Comparison of ENCODE assay signal across 14 cellular contexts in the genomic region with DNA sequence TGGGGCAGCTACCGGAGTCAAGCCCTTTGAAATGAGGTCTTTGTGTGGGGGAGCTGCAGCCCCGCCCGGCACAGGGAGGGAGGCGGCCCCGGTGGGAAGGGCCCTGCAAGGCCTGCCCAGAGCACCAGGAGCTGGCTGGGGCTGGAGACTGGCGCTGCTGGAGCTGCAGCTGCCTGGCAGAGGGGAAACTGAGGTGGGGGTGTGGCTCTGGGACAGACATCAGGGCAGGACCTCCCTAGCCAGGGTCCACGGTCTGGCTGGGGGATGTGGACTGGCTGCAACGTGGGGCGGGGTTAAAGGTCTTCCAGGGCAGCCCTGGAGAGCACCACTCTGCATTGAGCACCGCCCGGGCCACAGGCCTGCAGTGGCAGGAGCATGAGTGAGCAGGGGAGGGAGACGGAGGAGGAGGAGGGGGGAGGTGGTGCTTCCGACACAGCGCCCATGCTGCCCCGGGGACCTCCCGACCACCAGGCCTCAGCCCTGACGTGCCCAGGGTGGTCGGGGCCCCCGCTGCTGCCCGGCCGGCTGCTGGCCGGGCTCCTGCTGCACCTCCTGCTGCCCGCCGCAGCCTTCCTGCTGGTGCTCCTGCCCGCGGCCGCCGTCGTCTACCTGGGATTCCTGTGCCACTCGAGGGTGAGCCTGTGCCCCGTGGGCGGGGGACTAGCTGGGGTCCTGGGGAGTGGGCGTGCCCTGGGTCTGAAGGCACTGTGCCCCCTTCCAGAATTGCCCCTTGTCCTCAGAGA. TPM values are rescaled to one million over a fixed set of nuclear protein-coding genes. Genes with fewer than 3 reads are reported as not detected.
DNase-seq lines count a peak whose midpoint lies in the region; ATAC-seq and TF ChIP-seq lines count a peak whose summit lies in the region.
"Had no signal": no experiment of that assay in that cellular context is flagged by ENCODE, and none has a peak within 500 bp of the region (broad histone marks: within the 10 kb centered on the region; RNA-seq: fewer than 3 reads in every experiment).

No MANE protein-coding gene starts in this region.

- peaks cover 4% of the 10 kb centered on the region for H3F3A ChIP-seq in PC-3 (ENCODE audit: low read length, unreplicated experiment)

- ATAC-seq in PC-3, result no peak; the same call in 1 of the 2 replicates
- ATAC-seq in GM19328 (IDR thresholded peaks at IDR 0.05; ENCODE audit: unreplicated experiment), result no peak
- ATAC-seq: Right ventricle myocardium inferior had no signal

- H3K27ac ChIP-seq in KOPT-K1 (ENCODE audit: low read depth, low read length, poor library complexity, severe bottlenecking) (peak overlapping the region; percentile 83), PC-3 (ENCODE audit: low read length) (no peak overlapping the region)

- H3K4me1 ChIP-seq in PC-3 (ENCODE audit: insufficient read depth, low read length), result peaks cover 15% of the 10 kb centered on the region

- H3K4me2 ChIP-seq in PC-3 (ENCODE audit: low read length), result no peak overlapping the region

- intact Hi-C loops in head of caudate nucleus (cut with DNase I), result no loop called here
- intact Hi-C loops in PC-3 (cut with micrococcal nuclease), result no loop called here

- H4K20me1 ChIP-seq in PC-3 (ENCODE audit: low read length), result no peaks in the 10 kb centered on the region

- no peak for TF ChIP-seq CTCF in GM12875 (IDR thresholded peaks at IDR 0.05; ENCODE audit: borderline replicate concordance, insufficient read depth, low read depth, low read length)
- TF ChIP-seq CTCF in PC-3 (conservative IDR thresholded peaks at IDR 0.05; ENCODE audit: low read depth, low read length), result no peak

- no peak overlapping the region for H2AFZ ChIP-seq in PC-3 (ENCODE audit: low read length)

- no peaks in the 10 kb centered on the region for H3K79me2 ChIP-seq in PC-3 (ENCODE audit: low read length)

- H3K9ac ChIP-seq in PC-3 (ENCODE audit: low read length), result no peak overlapping the region

- H3K27me3 ChIP-seq in PC-3 (ENCODE audit: low read length), result no peaks in the 10 kb centered on the region

- H3K9me3 ChIP-seq in KOPT-K1 (ENCODE audit: insufficient read depth, low read length, poor library complexity, severe bottlenecking) (no peaks in the 10 kb centered on the region), PC-3 (ENCODE audit: low read length) (no peaks in the 10 kb centered on the region)

- peak in 41 of 42 donors; percentile 60 to 93 (median 84) for DNase-seq in head of caudate nucleus
- peak; percentile 82 for DNase-seq in pons (ENCODE audit: low spot score)
- no peak for DNase-seq in PC-3
- DNase-seq in NCI-H2029 (lab: John Stamatoyannopoulos, UW), result no peak
- DNase-seq: activated CD4-positive, CD25-positive, alpha-beta regulatory T cell treated with anti-CD3 and anti-CD28 coated beads, Interleukin-2, amount 50 U/mL, for 72 hours; activated gamma-delta T cell; effector CD4-positive, alpha-beta T cell; NCI-H2107; stimulated activated CD4-positive, alpha-beta T cell treated with anti-CD3 and anti-CD28 coated beads, Interleukin-1b, Interleukin-23, amount 100 ng/mL, for 48 hours had no signal

- H3K4me3 ChIP-seq in GM12875 (ENCODE audit: low read depth, low read length), result peak overlapping the region; percentile 19
- no peak overlapping the region for H3K4me3 ChIP-seq in PC-3 (ENCODE audit: low read length)

- H3K36me3 ChIP-seq in KOPT-K1 (ENCODE audit: insufficient read depth, low read length), result no peaks in the 10 kb centered on the region
- no peaks in the 10 kb centered on the region for H3K36me3 ChIP-seq in PC-3 (ENCODE audit: low read depth, low read length)

- BruUV-seq in PC-3 (replicated peaks; lab: Mats Ljungman, UMichigan), result no TSS peak

- POLR2A ChIA-PET in PC-3 (lab: Charles Lee; ENCODE audit: unreplicated experiment), result no interaction called here

- no peaks in the 10 kb centered on the region for H3K9me2 ChIP-seq in PC-3 (replicated peaks; ENCODE audit: low read length)

- CTCF ChIA-PET in PC-3 (lab: Charles Lee), result interaction anchor here (0.6 kb wide), 1 partner anchor 27 kb away, joined by 3 read pairs; no protein-coding TSS in a partner anchor

RNA-seq across cellular contexts. Expression of a gene that starts 4.8 kb away (rescaled TPM):
- total RNA-seq in PC-3 (2014; rRNA removed), result 0.18 and 1.1 TPM in 2 replicates
- total RNA-seq: naive thymus-derived CD8-positive, alpha-beta T cell had no signal

RNA-seq across cellular contexts. Expression of a gene that starts 9.6 kb away (rescaled TPM):
- total RNA-seq in PC-3 (2014; rRNA removed), result 59.1 and 74.5 TPM in 2 replicates
- total RNA-seq: naive thymus-derived CD8-positive, alpha-beta T cell had no signal

RNA-seq across cellular contexts. Expression of a gene that starts 18.8 kb away (rescaled TPM):
- total RNA-seq in PC-3 (2014; rRNA removed), result 439 and 506 TPM in 2 replicates

RNA-seq across cellular contexts. Expression of a gene that starts 23.6 kb away (rescaled TPM):
- total RNA-seq in PC-3 (2014; rRNA removed), result 0.29 and 1.4 TPM in 2 replicates

RNA-seq across cellular contexts. Expression of a gene that starts 26.8 kb away (rescaled TPM):
- 356 and 385 TPM in 2 replicates for total RNA-seq in PC-3 (2014; rRNA removed)

Comparison
In these comparisons a context has a peak if more than half of its experiments do, and no peak if none do; other contexts are left out.
1. DNase-seq: peak in head of caudate nucleus (41 of 42) and pons (single experiment); none in PC-3 (single experiment) and NCI-H2029 (single experiment).